ENCODE assay signal across 17 cellular contexts in genomic region chr1:24309762-24310485, GRCh38. TPM values are rescaled to one million over a fixed set of nuclear protein-coding genes. Genes with fewer than 3 reads are reported as not detected.
DNase-seq lines count a peak whose midpoint lies in the region; ATAC-seq, FAIRE-seq and TF ChIP-seq lines count a peak whose summit lies in the region.
"Had no signal": no experiment of that assay in that cellular context is flagged by ENCODE, and none has a peak within 500 bp of the region (broad histone marks: within the 10 kb centered on the region; RNA-seq: fewer than 3 reads in every experiment).

No MANE protein-coding gene starts in this region.

- intact Hi-C loops in activated CD4-positive, alpha-beta memory T cell treated with anti-CD3 and anti-CD28 coated beads for 36 hours (cut with micrococcal nuclease): loop anchor here (1.0 to 2.0 kb wide), 3 partner anchors 12 to 111 kb away; no protein-coding TSS in a partner anchor
- intact Hi-C loops in Right ventricle myocardium inferior (cut with DNase I): loop anchor here (10.0 kb wide), 1 partner anchor 105 kb away; no protein-coding TSS in a partner anchor

- no peaks in the 10 kb centered on the region for H3K9me3 Mint-ChIP-seq in activated CD4-positive, alpha-beta memory T cell treated with anti-CD3 and anti-CD28 coated beads for 36 hours
- no peaks in the 10 kb centered on the region for H3K9me3 Mint-ChIP-seq in activated CD4-positive, alpha-beta memory T cell treated with anti-CD3 and anti-CD28 coated beads, Interleukin-2, amount 10 ng/mL, durations not matched to agents 7 days and 5 days
- H3K9me3 Mint-ChIP-seq: CD8-positive, alpha-beta T cell; H9 had no signal

- no peak overlapping the region for H3K4me3 Mint-ChIP-seq in activated CD4-positive, alpha-beta memory T cell treated with anti-CD3 and anti-CD28 coated beads for 36 hours
- no peak overlapping the region for H3K4me3 Mint-ChIP-seq in activated CD4-positive, alpha-beta memory T cell treated with anti-CD3 and anti-CD28 coated beads, Interleukin-2, amount 10 ng/mL, durations not matched to agents 7 days and 5 days
- H3K4me3 Mint-ChIP-seq: CD8-positive, alpha-beta T cell; H9 had no signal

- H3K4me1 Mint-ChIP-seq in activated CD4-positive, alpha-beta memory T cell treated with anti-CD3 and anti-CD28 coated beads for 36 hours (ENCODE audit: low read depth): peaks cover 3% of the 10 kb centered on the region
- H3K4me1 Mint-ChIP-seq in activated CD4-positive, alpha-beta memory T cell treated with anti-CD3 and anti-CD28 coated beads, Interleukin-2, amount 10 ng/mL, durations not matched to agents 7 days and 5 days: no peaks in the 10 kb centered on the region

- H3K27me3 ChIP-seq in BE2C: no peaks in the 10 kb centered on the region

- POLR2A ChIA-PET in activated CD4-positive, alpha-beta memory T cell treated with anti-CD3 and anti-CD28 coated beads for 36 hours (lab: Charles Lee): interaction anchor here (1.0 kb wide), 1 partner anchor 21 kb away, joined by 3 read pairs; no protein-coding TSS in a partner anchor
- POLR2A ChIA-PET in activated CD4-positive, alpha-beta memory T cell treated with anti-CD3 and anti-CD28 coated beads, Interleukin-2, amount 10 ng/mL, durations not matched to agents 7 days and 5 days (lab: Charles Lee): no interaction called here

- no peaks in the 10 kb centered on the region for H3K4me1 ChIP-seq in BE2C

- CTCF ChIA-PET in activated CD4-positive, alpha-beta memory T cell treated with anti-CD3 and anti-CD28 coated beads for 36 hours (lab: Charles Lee): interaction anchor here (1.3 to 2.1 kb wide), 5 partner anchors 11 to 111 kb away, joined by 3 to 14 read pairs (median 9); no protein-coding TSS in a partner anchor
- CTCF ChIA-PET in activated CD4-positive, alpha-beta memory T cell treated with anti-CD3 and anti-CD28 coated beads, Interleukin-2, amount 10 ng/mL, durations not matched to agents 7 days and 5 days (lab: Charles Lee): interaction anchor here (0.6 to 2.1 kb wide), 3 partner anchors 75 to 85 kb away, joined by 3 to 5 read pairs (median 4); no protein-coding TSS in a partner anchor

- H3K27me3 Mint-ChIP-seq in activated CD4-positive, alpha-beta memory T cell treated with anti-CD3 and anti-CD28 coated beads for 36 hours: peaks cover 5% of the 10 kb centered on the region
- H3K27me3 Mint-ChIP-seq in activated CD4-positive, alpha-beta memory T cell treated with anti-CD3 and anti-CD28 coated beads, Interleukin-2, amount 10 ng/mL, durations not matched to agents 7 days and 5 days: peaks cover 33% of the 10 kb centered on the region

- FAIRE-seq in RCC 7860 (lab: Jason Lieb, UNC): no peak

- no peaks in the 10 kb centered on the region for H3K36me3 Mint-ChIP-seq in activated CD4-positive, alpha-beta memory T cell treated with anti-CD3 and anti-CD28 coated beads for 36 hours
- H3K36me3 Mint-ChIP-seq in activated CD4-positive, alpha-beta memory T cell treated with anti-CD3 and anti-CD28 coated beads, Interleukin-2, amount 10 ng/mL, durations not matched to agents 7 days and 5 days (ENCODE audit: low read depth): no peaks in the 10 kb centered on the region
- H3K36me3 Mint-ChIP-seq: CD8-positive, alpha-beta T cell had no signal

- no peak for ATAC-seq in Right ventricle myocardium inferior
- ATAC-seq in GM18909 (IDR thresholded peaks at IDR 0.05; ENCODE audit: poor library complexity, unreplicated experiment): no peak
- ATAC-seq: CD8-positive, alpha-beta T cell had no signal

- no peak for TF ChIP-seq CTCF in BE2C (IDR thresholded peaks at IDR 0.05; ENCODE audit: low read depth, low read length)

- DNase-seq in activated CD4-positive, alpha-beta memory T cell treated with anti-CD3 and anti-CD28 coated beads for 36 hours: peak; percentile 65
- DNase-seq in activated CD4-positive, alpha-beta memory T cell treated with anti-CD3 and anti-CD28 coated beads, Interleukin-2, amount 10 ng/mL, durations not matched to agents 7 days and 5 days: no peak
- DNase-seq in EH (ENCODE audit: low read depth) (peak; percentile 19), RCC 7860 (ENCODE audit: low spot score) (peak; percentile 47), glomerular visceral epithelial cell (ENCODE audit: extremely low spot score) (peak; percentile 47), Right ventricle myocardium inferior (ENCODE audit: missing footprints) (no peak), BE2C (no peak)
- DNase-seq: amniotic stem cell; CD8-positive, alpha-beta T cell; DND-41; H9; head of caudate nucleus; NCI-H345; OCI-M1 had no signal

- no peaks in the 10 kb centered on the region for H3K36me3 ChIP-seq in BE2C
- H3K36me3 ChIP-seq: thoracic aorta had no signal

- no peak overlapping the region for H3K4me3 ChIP-seq in BE2C (ENCODE audit: low read depth, low read length)
- H3K4me3 ChIP-seq: coronary artery, thoracic aorta had no signal

- H3K9me3 ChIP-seq in BE2C: no peaks in the 10 kb centered on the region
- H3K9me3 ChIP-seq: thoracic aorta had no signal

- no peak overlapping the region for H3K27ac Mint-ChIP-seq in activated CD4-positive, alpha-beta memory T cell treated with anti-CD3 and anti-CD28 coated beads for 36 hours
- H3K27ac Mint-ChIP-seq in activated CD4-positive, alpha-beta memory T cell treated with anti-CD3 and anti-CD28 coated beads, Interleukin-2, amount 10 ng/mL, durations not matched to agents 7 days and 5 days: no peak overlapping the region
- H3K27ac Mint-ChIP-seq: CD8-positive, alpha-beta T cell had no signal

RNA-seq across cellular contexts. Expression of gene GRHL3, which starts 9.2 kb away (rescaled TPM):
- not detected for total RNA-seq in activated CD4-positive, alpha-beta memory T cell treated with anti-CD3 and anti-CD28 coated beads for 36 hours
- total RNA-seq in activated CD4-positive, alpha-beta memory T cell treated with anti-CD3 and anti-CD28 coated beads, Interleukin-2, amount 10 ng/mL, durations not matched to agents 7 days and 5 days: under 1 TPM in 1 of 2 experiments, not detected in 1; 0.10 TPM
- total RNA-seq in Right ventricle myocardium inferior: not detected
- not detected for polyA plus RNA-seq in BE2C (2012; ENCODE audit: insufficient read depth, insufficient read length, low read depth)
- total RNA-seq: CD8-positive, alpha-beta T cell had no signal

Comparison
In these comparisons a context has a peak if more than half of its experiments do, and no peak if none do; other contexts are left out.
1. DNase-seq: peak in activated CD4-positive, alpha-beta memory T cell treated with anti-CD3 and anti-CD28 coated beads for 36 hours (single experiment), EH (single experiment), RCC 7860 (single experiment) and glomerular visceral epithelial cell (single experiment); none in activated CD4-positive, alpha-beta memory T cell treated with anti-CD3 and anti-CD28 coated beads, Interleukin-2, amount 10 ng/mL, durations not matched to agents 7 days and 5 days (single experiment), Right ventricle myocardium inferior (single experiment) and BE2C (single experiment).